1 cellular context compared by ENCODE assay signal in genomic region chr10:119167041-119167440, GRCh38.
TF ChIP-seq lines count a peak whose summit lies in the region.

No MANE protein-coding gene starts in this region.

TF ChIP-seq in GM23338, 12 proteins besides CTCF, POLR2A, EP300 and RAD21:
- TF ChIP-seq, protein P1, sequence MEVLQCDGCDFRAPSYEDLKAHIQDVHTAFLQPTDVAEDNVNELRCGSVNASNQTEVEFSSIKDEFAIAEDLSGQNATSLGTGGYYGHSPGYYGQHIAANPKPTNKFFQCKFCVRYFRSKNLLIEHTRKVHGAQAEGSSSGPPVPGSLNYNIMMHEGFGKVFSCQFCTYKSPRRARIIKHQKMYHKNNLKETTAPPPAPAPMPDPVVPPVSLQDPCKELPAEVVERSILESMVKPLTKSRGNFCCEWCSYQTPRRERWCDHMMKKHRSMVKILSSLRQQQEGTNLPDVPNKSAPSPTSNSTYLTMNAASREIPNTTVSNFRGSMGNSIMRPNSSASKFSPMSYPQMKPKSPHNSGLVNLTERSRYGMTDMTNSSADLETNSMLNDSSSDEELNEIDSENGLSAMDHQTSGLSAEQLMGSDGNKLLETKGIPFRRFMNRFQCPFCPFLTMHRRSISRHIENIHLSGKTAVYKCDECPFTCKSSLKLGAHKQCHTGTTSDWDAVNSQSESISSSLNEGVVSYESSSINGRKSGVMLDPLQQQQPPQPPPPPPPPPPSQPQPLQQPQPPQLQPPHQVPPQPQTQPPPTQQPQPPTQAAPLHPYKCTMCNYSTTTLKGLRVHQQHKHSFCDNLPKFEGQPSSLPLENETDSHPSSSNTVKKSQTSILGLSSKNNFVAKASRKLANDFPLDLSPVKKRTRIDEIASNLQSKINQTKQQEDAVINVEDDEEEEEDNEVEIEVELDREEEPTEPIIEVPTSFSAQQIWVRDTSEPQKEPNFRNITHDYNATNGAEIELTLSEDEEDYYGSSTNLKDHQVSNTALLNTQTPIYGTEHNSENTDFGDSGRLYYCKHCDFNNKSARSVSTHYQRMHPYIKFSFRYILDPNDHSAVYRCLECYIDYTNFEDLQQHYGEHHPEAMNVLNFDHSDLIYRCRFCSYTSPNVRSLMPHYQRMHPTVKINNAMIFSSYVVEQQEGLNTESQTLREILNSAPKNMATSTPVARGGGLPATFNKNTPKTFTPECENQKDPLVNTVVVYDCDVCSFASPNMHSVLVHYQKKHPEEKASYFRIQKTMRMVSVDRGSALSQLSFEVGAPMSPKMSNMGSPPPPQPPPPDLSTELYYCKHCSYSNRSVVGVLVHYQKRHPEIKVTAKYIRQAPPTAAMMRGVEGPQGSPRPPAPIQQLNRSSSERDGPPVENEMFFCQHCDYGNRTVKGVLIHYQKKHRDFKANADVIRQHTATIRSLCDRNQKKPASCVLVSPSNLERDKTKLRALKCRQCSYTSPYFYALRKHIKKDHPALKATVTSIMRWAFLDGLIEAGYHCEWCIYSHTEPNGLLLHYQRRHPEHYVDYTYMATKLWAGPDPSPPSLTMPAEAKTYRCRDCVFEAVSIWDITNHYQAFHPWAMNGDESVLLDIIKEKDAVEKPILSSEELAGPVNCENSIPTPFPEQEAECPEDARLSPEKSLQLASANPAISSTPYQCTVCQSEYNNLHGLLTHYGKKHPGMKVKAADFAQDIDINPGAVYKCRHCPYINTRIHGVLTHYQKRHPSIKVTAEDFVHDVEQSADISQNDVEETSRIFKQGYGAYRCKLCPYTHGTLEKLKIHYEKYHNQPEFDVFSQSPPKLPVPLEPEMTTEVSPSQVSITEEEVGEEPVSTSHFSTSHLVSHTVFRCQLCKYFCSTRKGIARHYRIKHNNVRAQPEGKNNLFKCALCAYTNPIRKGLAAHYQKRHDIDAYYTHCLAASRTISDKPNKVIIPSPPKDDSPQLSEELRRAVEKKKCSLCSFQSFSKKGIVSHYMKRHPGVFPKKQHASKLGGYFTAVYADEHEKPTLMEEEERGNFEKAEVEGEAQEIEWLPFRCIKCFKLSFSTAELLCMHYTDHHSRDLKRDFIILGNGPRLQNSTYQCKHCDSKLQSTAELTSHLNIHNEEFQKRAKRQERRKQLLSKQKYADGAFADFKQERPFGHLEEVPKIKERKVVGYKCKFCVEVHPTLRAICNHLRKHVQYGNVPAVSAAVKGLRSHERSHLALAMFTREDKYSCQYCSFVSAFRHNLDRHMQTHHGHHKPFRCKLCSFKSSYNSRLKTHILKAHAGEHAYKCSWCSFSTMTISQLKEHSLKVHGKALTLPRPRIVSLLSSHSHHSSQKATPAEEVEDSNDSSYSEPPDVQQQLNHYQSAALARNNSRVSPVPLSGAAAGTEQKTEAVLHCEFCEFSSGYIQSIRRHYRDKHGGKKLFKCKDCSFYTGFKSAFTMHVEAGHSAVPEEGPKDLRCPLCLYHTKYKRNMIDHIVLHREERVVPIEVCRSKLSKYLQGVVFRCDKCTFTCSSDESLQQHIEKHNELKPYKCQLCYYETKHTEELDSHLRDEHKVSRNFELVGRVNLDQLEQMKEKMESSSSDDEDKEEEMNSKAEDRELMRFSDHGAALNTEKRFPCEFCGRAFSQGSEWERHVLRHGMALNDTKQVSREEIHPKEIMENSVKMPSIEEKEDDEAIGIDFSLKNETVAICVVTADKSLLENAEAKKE (CRISPR knock-in tag; IDR thresholded peaks at IDR 0.05), result no peak
- TF ChIP-seq EZH2phosphoT487 (IDR thresholded peaks at IDR 0.05; ENCODE audit: unreplicated experiment), result no peak
- no peak for TF ChIP-seq ZNF331 (CRISPR knock-in tag; IDR thresholded peaks at IDR 0.05; ENCODE audit: low read depth)
- no peak for TF ChIP-seq EZH2 (IDR thresholded peaks at IDR 0.05; ENCODE audit: low read depth, unreplicated experiment)
- TF ChIP-seq POLR2AphosphoS5 (IDR thresholded peaks at IDR 0.05; ENCODE audit: low read depth), result no peak
- TF ChIP-seq ETS1 (IDR thresholded peaks at IDR 0.05), result no peak
- TF ChIP-seq STAT1 (IDR thresholded peaks at IDR 0.05; ENCODE audit: unreplicated experiment), result no peak
- TF ChIP-seq, protein P2, sequence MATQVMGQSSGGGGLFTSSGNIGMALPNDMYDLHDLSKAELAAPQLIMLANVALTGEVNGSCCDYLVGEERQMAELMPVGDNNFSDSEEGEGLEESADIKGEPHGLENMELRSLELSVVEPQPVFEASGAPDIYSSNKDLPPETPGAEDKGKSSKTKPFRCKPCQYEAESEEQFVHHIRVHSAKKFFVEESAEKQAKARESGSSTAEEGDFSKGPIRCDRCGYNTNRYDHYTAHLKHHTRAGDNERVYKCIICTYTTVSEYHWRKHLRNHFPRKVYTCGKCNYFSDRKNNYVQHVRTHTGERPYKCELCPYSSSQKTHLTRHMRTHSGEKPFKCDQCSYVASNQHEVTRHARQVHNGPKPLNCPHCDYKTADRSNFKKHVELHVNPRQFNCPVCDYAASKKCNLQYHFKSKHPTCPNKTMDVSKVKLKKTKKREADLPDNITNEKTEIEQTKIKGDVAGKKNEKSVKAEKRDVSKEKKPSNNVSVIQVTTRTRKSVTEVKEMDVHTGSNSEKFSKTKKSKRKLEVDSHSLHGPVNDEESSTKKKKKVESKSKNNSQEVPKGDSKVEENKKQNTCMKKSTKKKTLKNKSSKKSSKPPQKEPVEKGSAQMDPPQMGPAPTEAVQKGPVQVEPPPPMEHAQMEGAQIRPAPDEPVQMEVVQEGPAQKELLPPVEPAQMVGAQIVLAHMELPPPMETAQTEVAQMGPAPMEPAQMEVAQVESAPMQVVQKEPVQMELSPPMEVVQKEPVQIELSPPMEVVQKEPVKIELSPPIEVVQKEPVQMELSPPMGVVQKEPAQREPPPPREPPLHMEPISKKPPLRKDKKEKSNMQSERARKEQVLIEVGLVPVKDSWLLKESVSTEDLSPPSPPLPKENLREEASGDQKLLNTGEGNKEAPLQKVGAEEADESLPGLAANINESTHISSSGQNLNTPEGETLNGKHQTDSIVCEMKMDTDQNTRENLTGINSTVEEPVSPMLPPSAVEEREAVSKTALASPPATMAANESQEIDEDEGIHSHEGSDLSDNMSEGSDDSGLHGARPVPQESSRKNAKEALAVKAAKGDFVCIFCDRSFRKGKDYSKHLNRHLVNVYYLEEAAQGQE (IDR thresholded peaks at IDR 0.05; ENCODE audit: unreplicated experiment), result no peak
- no peak for TF ChIP-seq CREB1 (CRISPR knock-in tag; IDR thresholded peaks at IDR 0.05; ENCODE audit: low read depth)
- TF ChIP-seq JUNB (IDR thresholded peaks at IDR 0.05; ENCODE audit: unreplicated experiment), result no peak
- TF ChIP-seq NANOG (IDR thresholded peaks at IDR 0.05; ENCODE audit: borderline replicate concordance), result no peak
- no peak for TF ChIP-seq ZNF114 (CRISPR knock-in tag; IDR thresholded peaks at IDR 0.05)
TF ChIP-seq in GM23338: peak in this region for 0.
